Comparison of ENCODE assay signal across 15 cellular contexts in the genomic region with DNA sequence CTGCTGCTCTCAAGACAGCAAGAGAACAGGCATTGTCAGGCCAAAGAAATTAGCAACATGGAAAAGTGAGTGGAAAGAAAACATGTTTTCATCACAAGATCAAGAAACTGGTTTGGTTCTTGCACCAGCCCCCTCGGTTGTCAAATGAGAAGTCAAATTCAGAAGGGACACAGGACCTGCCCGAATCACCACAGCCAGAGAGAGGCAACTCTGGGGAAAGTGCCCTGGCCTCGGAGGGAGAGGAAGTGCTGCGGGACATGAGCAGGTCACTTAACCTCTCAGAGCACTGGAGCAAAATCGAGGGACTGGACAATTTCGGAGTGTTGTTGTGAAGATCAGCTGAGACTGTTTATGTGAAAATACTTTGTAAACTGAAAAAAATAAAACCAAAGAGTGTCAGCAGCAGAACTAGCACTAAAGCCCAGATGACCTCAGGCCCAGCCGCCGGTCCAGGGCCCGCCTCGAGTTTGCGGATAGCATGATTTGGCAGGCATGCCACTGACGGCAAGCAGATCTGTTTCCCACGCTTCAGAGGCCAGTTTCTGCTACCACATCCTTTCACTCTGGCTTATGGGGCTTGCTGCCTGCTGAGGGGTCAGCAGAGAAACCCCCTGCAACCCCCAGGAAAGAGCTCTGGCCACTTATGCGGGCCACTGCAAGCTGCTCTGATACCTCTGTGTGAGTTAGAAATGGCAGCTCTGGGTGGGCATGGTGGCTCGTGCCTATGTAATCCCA. TPM values are rescaled to one million over a fixed set of nuclear protein-coding genes. Genes with fewer than 3 reads are reported as not detected.
A peak's percentile ranks its signal among the peaks of the same experiment; 100 is the strongest.
DNase-seq lines count a peak whose midpoint lies in the region; ATAC-seq, FAIRE-seq and TF ChIP-seq lines count a peak whose summit lies in the region.
"Had no signal": no experiment of that assay in that cellular context is flagged by ENCODE, and none has a peak within 500 bp of the region (broad histone marks: within the 10 kb centered on the region; RNA-seq: fewer than 3 reads in every experiment).

No MANE protein-coding gene starts in this region.

- TF ChIP-seq CTCF in K562 (IDR thresholded peaks at IDR 0.05 in 2 of 3, conservative IDR thresholded peaks at IDR 0.05 in 1 of 3; ENCODE audit: insufficient read depth in 2 of 3, low read depth in 1 of 3, low read length in 3 of 3) (no peak), smooth muscle cell (IDR thresholded peaks at IDR 0.05; ENCODE audit: borderline replicate concordance, insufficient read depth, poor library complexity, severe bottlenecking) (no peak)

- H2AFZ ChIP-seq in K562 (ENCODE audit: low read depth, low read length) (no peak overlapping the region; the same call in 1 of the 2 replicates), smooth muscle cell (ENCODE audit: low read depth) (no peak overlapping the region)
- H2AFZ ChIP-seq: PC-9 had no signal

- H3K79me2 ChIP-seq in K562 (ENCODE audit: control insufficient read depth, insufficient read depth, low read length) (no peaks in the 10 kb centered on the region), smooth muscle cell (ENCODE audit: low read depth) (no peaks in the 10 kb centered on the region)

- H3K36me3 ChIP-seq in K562 (ENCODE audit: control insufficient read depth, insufficient read depth, low read length) (no peaks in the 10 kb centered on the region), smooth muscle cell (ENCODE audit: low read depth) (no peaks in the 10 kb centered on the region)
- H3K36me3 ChIP-seq: ascending aorta, heart left ventricle, pancreas, uterus had no signal

- POLR2A ChIA-PET in K562 (lab: Yijun Ruan, JAX) = interaction anchor here (0.6 to 1.2 kb wide), 2 partner anchors 20 to 328 kb away, joined by 3 to 4 read pairs; no protein-coding TSS in a partner anchor

- DNase-seq in left cardiac atrium (peak; percentile 31), cardiac septum (ENCODE audit: low spot score) (no peak), K562 (ENCODE audit: extremely low read depth in 1 of 4, low spot score in 3 of 4) (no peak), mucosa of gallbladder (ENCODE audit: low spot score) (peak; percentile 43), SIG-M5 (lab: John Stamatoyannopoulos, UW) (no peak), smooth muscle cell (lab: John Stamatoyannopoulos, UW; ENCODE audit: unreplicated experiment) (no peak)
- no peak for DNase-seq in stimulated activated CD4-positive, alpha-beta T cell treated with anti-CD3 and anti-CD28 coated beads, Interleukin-1b, Interleukin-23, amount 100 ng/mL, for 48 hours
- DNase-seq: NCI-H1048, NCI-H2227 treated with DMSO at 0.1 percent for 48 hours, pancreas, PC-9 had no signal

- no peak overlapping the region for H3K27ac ChIP-seq in K562 (ENCODE audit: extremely low read depth, low read depth, low read length)
- no peak overlapping the region for H3K27ac ChIP-seq in smooth muscle cell (ENCODE audit: low read depth)
- H3K27ac ChIP-seq: ascending aorta, pancreas, PC-9, uterus had no signal

- no peaks in the 10 kb centered on the region for H4K20me1 ChIP-seq in K562 (replicated peaks; ENCODE audit: control insufficient read depth, insufficient read depth, low read length)
- H4K20me1 ChIP-seq in smooth muscle cell (ENCODE audit: low read depth) = no peaks in the 10 kb centered on the region

- no peak for TF ChIP-seq POLR2A in K562 (conservative IDR thresholded peaks at IDR 0.05)

- no peak for TF ChIP-seq EP300 in K562 (IDR thresholded peaks at IDR 0.05; ENCODE audit: low read length)

- WGBS in K562 (ENCODE audit: insufficient coverage, low coverage, missing lambda C conversion rate) = 31% methylated on average over 15 of the region's 15 CpGs
- 74% methylated on average over 15 of the region's 15 CpGs for WGBS in smooth muscle cell (ENCODE audit: low lambda C conversion rate)

- peaks cover 4% of the 10 kb centered on the region for H3K9me1 ChIP-seq in K562 (ENCODE audit: control insufficient read depth, insufficient read depth, low read length)

- H3F3A ChIP-seq in smooth muscle cell (ENCODE audit: low read depth) = no peaks in the 10 kb centered on the region

- FAIRE-seq in K562 (lab: Jason Lieb, UNC) = no peak
- FAIRE-seq: pancreas had no signal

- peaks cover 0 to 5% of the 10 kb centered on the region in 2 experiments; a peak in 2 of 5 replicates for H3K4me1 ChIP-seq in K562 (replicated peaks in 1 of 2; ENCODE audit: control insufficient read depth in 2 of 2, insufficient read depth in 2 of 2, low read length in 2 of 2)
- H3K4me1 ChIP-seq in smooth muscle cell (ENCODE audit: low read depth) = peaks cover 27% of the 10 kb centered on the region
- H3K4me1 ChIP-seq: ascending aorta, pancreas, uterus had no signal

- H3K27me3 ChIP-seq in K562 (ENCODE audit: control insufficient read depth in 2 of 2, insufficient read depth in 2 of 2, low read length in 2 of 2) = peaks cover 13 to 37% of the 10 kb centered on the region in 2 experiments
- no peaks in the 10 kb centered on the region for H3K27me3 ChIP-seq in smooth muscle cell (ENCODE audit: low read depth)
- H3K27me3 ChIP-seq: ascending aorta, heart left ventricle, uterus had no signal

- no peak for TF ChIP-seq RAD21 in K562 (CRISPR knock-in tag; conservative IDR thresholded peaks at IDR 0.05 in 1 of 2, IDR thresholded peaks at IDR 0.05 in 1 of 2)

- H3K4me2 ChIP-seq in K562 (ENCODE audit: insufficient read depth, low read length) (no peak overlapping the region), smooth muscle cell (no peak overlapping the region)
- H3K4me2 ChIP-seq: PC-9 had no signal

- H3K9ac ChIP-seq in K562 (ENCODE audit: insufficient read depth in 1 of 2, low read depth in 2 of 2, low read length in 2 of 2) (peak overlapping the region in 1 of 2 experiments; percentile 67; a peak in 1 of 4 replicates), smooth muscle cell (ENCODE audit: low read depth) (no peak overlapping the region)

- CTCF ChIA-PET in K562 (lab: Yijun Ruan, JAX; ENCODE audit: low intra/inter-chr PET ratio) = no interaction called here

- H3K4me3 ChIP-seq in K562 = no peak overlapping the region
- no peak overlapping the region for H3K4me3 ChIP-seq in smooth muscle cell
- H3K4me3 ChIP-seq: ascending aorta, heart left ventricle, pancreas, PC-9, uterus had no signal

- BruUV-seq in K562 (replicated peaks; lab: Mats Ljungman, UMichigan) = no TSS peak

- H3K9me3 ChIP-seq in K562 (replicated peaks; ENCODE audit: control insufficient read depth, insufficient read depth, low read depth, low read length) (no peaks in the 10 kb centered on the region), smooth muscle cell (replicated peaks; ENCODE audit: low read depth) (no peaks in the 10 kb centered on the region)
- H3K9me3 ChIP-seq: ascending aorta, heart left ventricle, pancreas, uterus had no signal

- ATAC-seq in left cardiac atrium (peak; percentile 30), K562 (no peak), GM18858 (IDR thresholded peaks at IDR 0.05; ENCODE audit: unreplicated experiment) (no peak)
- ATAC-seq: heart left ventricle had no signal

- intact Hi-C loops in left cardiac atrium (cut with DNase I) (no loop called here), cardiac septum (cut with DNase I) (no loop called here), K562 (cut with micrococcal nuclease) (no loop called here)

- in situ Hi-C loops in K562 (cut with MboI) = no loop called here

TF ChIP-seq in K562, 482 proteins besides CTCF, POLR2A, EP300 and RAD21 (continues in another document):
- TF ChIP-seq, protein P1, sequence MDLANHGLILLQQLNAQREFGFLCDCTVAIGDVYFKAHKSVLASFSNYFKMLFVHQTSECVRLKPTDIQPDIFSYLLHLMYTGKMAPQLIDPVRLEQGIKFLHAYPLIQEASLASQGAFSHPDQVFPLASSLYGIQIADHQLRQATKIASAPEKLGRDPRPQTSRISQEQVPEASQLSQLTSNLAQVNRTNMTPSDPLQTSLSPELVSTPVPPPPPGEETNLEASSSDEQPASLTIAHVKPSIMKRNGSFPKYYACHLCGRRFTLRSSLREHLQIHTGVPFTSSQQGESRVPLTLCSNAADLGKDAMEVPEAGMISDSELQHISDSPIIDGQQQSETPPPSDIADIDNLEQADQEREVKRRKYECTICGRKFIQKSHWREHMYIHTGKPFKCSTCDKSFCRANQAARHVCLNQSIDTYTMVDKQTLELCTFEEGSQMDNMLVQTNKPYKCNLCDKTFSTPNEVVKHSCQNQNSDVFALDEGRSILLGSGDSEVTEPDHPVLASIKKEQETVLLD (IDR thresholded peaks at IDR 0.05) = no peak
- TF ChIP-seq, protein P2, sequence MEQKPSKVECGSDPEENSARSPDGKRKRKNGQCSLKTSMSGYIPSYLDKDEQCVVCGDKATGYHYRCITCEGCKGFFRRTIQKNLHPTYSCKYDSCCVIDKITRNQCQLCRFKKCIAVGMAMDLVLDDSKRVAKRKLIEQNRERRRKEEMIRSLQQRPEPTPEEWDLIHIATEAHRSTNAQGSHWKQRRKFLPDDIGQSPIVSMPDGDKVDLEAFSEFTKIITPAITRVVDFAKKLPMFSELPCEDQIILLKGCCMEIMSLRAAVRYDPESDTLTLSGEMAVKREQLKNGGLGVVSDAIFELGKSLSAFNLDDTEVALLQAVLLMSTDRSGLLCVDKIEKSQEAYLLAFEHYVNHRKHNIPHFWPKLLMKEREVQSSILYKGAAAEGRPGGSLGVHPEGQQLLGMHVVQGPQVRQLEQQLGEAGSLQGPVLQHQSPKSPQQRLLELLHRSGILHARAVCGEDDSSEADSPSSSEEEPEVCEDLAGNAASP (IDR thresholded peaks at IDR 0.05) = no peak
- TF ChIP-seq SPI1 (IDR thresholded peaks at IDR 0.05; ENCODE audit: borderline replicate concordance, low read depth, low read length) = peak; percentile 66; the same call in 1 of the 2 replicates

RNA-seq across cellular contexts. Expression of gene CD247, which starts 32.1 kb away (rescaled TPM):
- total RNA-seq in left cardiac atrium = 1 to 10 TPM; 1.1 to 2.0 TPM
- 0.57 TPM for total RNA-seq in cardiac septum
- total RNA-seq in K562 (2011; cell fraction: chromatin; rRNA removed; ENCODE audit: low replicate concordance) = 0.44 TPM in 1 of 2 replicates, not detected in the other
- 0.50 and 0.53 TPM in 2 replicates for total RNA-seq in K562 (2011; cell fraction: nucleolus; rRNA removed)
- total RNA-seq in K562 (2011; cell fraction: nucleoplasm; rRNA removed) = 0.15 and 0.23 TPM in 2 replicates
- total RNA-seq in K562 (2014; rRNA removed) = 0.12 TPM in 1 of 2 replicates, not detected in the other
- not detected in 2 replicates for total RNA-seq in K562 (2014; rRNA removed; fragmentation: Illumina TruSeq; extraction: Trizol)
- total RNA-seq in K562 (2015; rRNA removed; fragmentation: Illumina TruSeq; extraction: Trizol) = 0.18 TPM in 1 of 2 replicates, not detected in the other
- total RNA-seq in K562 (2021) = 0.22 and 0.42 TPM in 2 replicates
- 0.08 and 0.18 TPM in 2 replicates for polyA plus RNA-seq in K562 (2011; rRNA removed)
- polyA plus RNA-seq in K562 (2011; cell fraction: cytosol; rRNA removed) = 0.12 TPM in 1 of 2 replicates, not detected in the other
- 0.27 and 0.43 TPM in 2 replicates for polyA plus RNA-seq in K562 (2011; cell fraction: nucleus; rRNA removed)
- polyA plus RNA-seq in K562 (2012) = 0.20 and 0.21 TPM in 2 replicates
- polyA plus RNA-seq in K562 (2014; fragmentation: Illumina TruSeq; extraction: Trizol) = not detected in 2 replicates
- polyA plus RNA-seq in K562 (2014; fragmentation: Nextera tagmentation; extraction: Ambion mirVana) = not detected
- polyA plus RNA-seq in K562 (2014; rRNA removed) = 0.37 and 0.55 TPM in 2 replicates
- polyA minus RNA-seq in K562 (2011; rRNA and poly(A)+ RNA removed) = not detected in 2 replicates
- polyA minus RNA-seq in K562 (2011; cell fraction: cytosol; rRNA and poly(A)+ RNA removed) = not detected in 2 replicates
- not detected in 2 replicates for polyA minus RNA-seq in K562 (2011; cell fraction: nucleus; rRNA and poly(A)+ RNA removed)
- total RNA-seq in mucosa of gallbladder = 5.2 TPM
- total RNA-seq in smooth muscle cell = 0.13 TPM in 1 of 2 replicates, not detected in the other
- polyA plus RNA-seq in smooth muscle cell = not detected in 2 replicates
- total RNA-seq: PC-9 had no signal

Comparison
In these comparisons a context has a peak if more than half of its experiments do, and no peak if none do; other contexts are left out.
1. DNase-seq: peak in left cardiac atrium (single experiment) and mucosa of gallbladder (single experiment); none in cardiac septum (single experiment), K562 (0 of 4), SIG-M5 (single experiment), smooth muscle cell (single experiment) and stimulated activated CD4-positive, alpha-beta T cell treated with anti-CD3 and anti-CD28 coated beads, Interleukin-1b, Interleukin-23, amount 100 ng/mL, for 48 hours (single experiment).
2. ATAC-seq: peak in left cardiac atrium (2 of 2); none in K562 (single experiment) and GM18858 (single experiment).